Comparison of ENCODE assay signal across 17 cellular contexts in genomic region chr7:33757050-33757449, GRCh38.
A peak's percentile ranks its signal among the peaks of the same experiment; 100 is the strongest.
DNase-seq lines count a peak whose midpoint lies in the region; ATAC-seq and TF ChIP-seq lines count a peak whose summit lies in the region.
"Had no signal": no experiment of that assay in that cellular context is flagged by ENCODE, and none has a peak within 500 bp of the region (broad histone marks: within the 10 kb centered on the region; RNA-seq: fewer than 3 reads in every experiment).

No MANE protein-coding gene starts in this region.

- no peaks in the 10 kb centered on the region for H4K20me1 ChIP-seq in GM23248 (ENCODE audit: insufficient read depth)

- DNase-seq in GM23248 (peak; percentile 91), adipocyte (ENCODE audit: low read depth) (no peak), left kidney (ENCODE audit: low read depth, low spot score) (peak; percentile 40), type B pancreatic cell (ENCODE audit: extremely low spot score, unreplicated experiment) (no peak), activated gamma-delta T cell (lab: John Stamatoyannopoulos, UW) (no peak)
- DNase-seq: activated T-cell treated with anti-CD3 and anti-CD28 coated beads for 4 hours, DMS153 had no signal

- in situ Hi-C loops in GM23248 (cut with MboI), result loop anchor here (10.0 kb wide), 1 partner anchor 148 kb away; the partner anchor contains the start of gene BMPER

- no peaks in the 10 kb centered on the region for H3K79me2 ChIP-seq in GM23248 (ENCODE audit: insufficient read depth)

- H2AFZ ChIP-seq in GM23248, result no peak overlapping the region

- H3F3A ChIP-seq in GM23248 (ENCODE audit: insufficient read depth), result peaks cover 11% of the 10 kb centered on the region

- H3K27me3 ChIP-seq in GM23248 (replicated peaks; ENCODE audit: insufficient read depth), result no peaks in the 10 kb centered on the region
- H3K27me3 ChIP-seq in adipocyte (replicated peaks; ENCODE audit: control insufficient read depth, insufficient read depth, low read length), result no peaks in the 10 kb centered on the region
- H3K27me3 ChIP-seq: breast epithelium, heart right ventricle had no signal

- peaks cover 49% of the 10 kb centered on the region for H3K27me3 Mint-ChIP-seq in type B pancreatic cell

- peaks cover 4% of the 10 kb centered on the region for H3K9me3 Mint-ChIP-seq in type B pancreatic cell
- H3K9me3 Mint-ChIP-seq: activated naive CD4-positive, alpha-beta T cell treated with anti-CD3 and anti-CD28 coated beads, Interleukin-2, amount 50 U/mL, for 72 hours; nephron; T-cell had no signal

- H3K4me3 Mint-ChIP-seq in type B pancreatic cell, result peak overlapping the region; percentile 23
- H3K4me3 Mint-ChIP-seq: immature natural killer cell, nephron, T-cell had no signal

- TF ChIP-seq CTCF in type B pancreatic cell (conservative IDR thresholded peaks at IDR 0.05), result no peak

- peak overlapping the region; percentile 60 for H3K4me2 ChIP-seq in GM23248 (ENCODE audit: unreplicated experiment)

- no peaks in the 10 kb centered on the region for H3K36me3 ChIP-seq in GM23248 (ENCODE audit: low read depth)
- H3K36me3 ChIP-seq in adipocyte (ENCODE audit: control insufficient read depth, insufficient read depth, low read length, severe bottlenecking), result no peaks in the 10 kb centered on the region
- H3K36me3 ChIP-seq: breast epithelium, heart right ventricle, prostate gland had no signal

- H3K9me3 ChIP-seq in GM23248 (ENCODE audit: low read depth) (no peaks in the 10 kb centered on the region), adipocyte (ENCODE audit: control insufficient read depth, low read length) (no peaks in the 10 kb centered on the region)
- H3K9me3 ChIP-seq: breast epithelium, heart right ventricle, prostate gland had no signal

- H3K4me3 ChIP-seq in GM23248 (no peak overlapping the region), adipocyte (ENCODE audit: low read length) (no peak overlapping the region)
- H3K4me3 ChIP-seq: breast epithelium, heart right ventricle, prostate gland had no signal

- peak overlapping the region; percentile 67 for H3K27ac Mint-ChIP-seq in type B pancreatic cell
- H3K27ac Mint-ChIP-seq: activated naive CD4-positive, alpha-beta T cell treated with anti-CD3 and anti-CD28 coated beads, Interleukin-2, amount 50 U/mL, for 72 hours; immature natural killer cell; nephron; T-cell had no signal

- H3K36me3 Mint-ChIP-seq in type B pancreatic cell, result peaks cover 4% of the 10 kb centered on the region
- H3K36me3 Mint-ChIP-seq: activated naive CD4-positive, alpha-beta T cell treated with anti-CD3 and anti-CD28 coated beads, Interleukin-2, amount 50 U/mL, for 72 hours; immature natural killer cell; T-cell had no signal

- H3K4me1 ChIP-seq in GM23248 (ENCODE audit: insufficient read depth) (peaks cover 27% of the 10 kb centered on the region), adipocyte (ENCODE audit: control insufficient read depth, insufficient read depth, low read length) (peaks cover 50% of the 10 kb centered on the region)
- H3K4me1 ChIP-seq: breast epithelium, prostate gland had no signal

- peak overlapping the region; percentile 77 for H3K27ac ChIP-seq in GM23248
- H3K27ac ChIP-seq: breast epithelium, C4-2B, heart right ventricle, prostate gland had no signal

- no peaks in the 10 kb centered on the region for H3K9me2 ChIP-seq in GM23248 (ENCODE audit: insufficient read depth)

- no peak for ATAC-seq in HG02852 (IDR thresholded peaks at IDR 0.05; ENCODE audit: unreplicated experiment)
- no peak for ATAC-seq in GM18868 (IDR thresholded peaks at IDR 0.05; ENCODE audit: unreplicated experiment)
- ATAC-seq: activated naive CD4-positive, alpha-beta T cell treated with anti-CD3 and anti-CD28 coated beads, Interleukin-2, amount 50 U/mL, for 72 hours; T-cell had no signal

- H3K4me1 Mint-ChIP-seq in type B pancreatic cell (ENCODE audit: unreplicated experiment), result peaks cover 22% of the 10 kb centered on the region
- H3K4me1 Mint-ChIP-seq: T-cell had no signal

- peak overlapping the region; percentile 48; the same call in 1 of the 2 replicates for H3K9ac ChIP-seq in GM23248
- H3K9ac ChIP-seq in adipocyte (ENCODE audit: low read length), result peak overlapping the region; percentile 41

- 13 to 18% methylated on average over 7 of the region's 7 CpGs for WGBS in GM23248 (ENCODE audit: low coverage in 1 of 2, low lambda C conversion rate in 2 of 2, missing lambda C conversion rate in 2 of 2), 2 experiments

Comparison
In these comparisons a context has a peak if more than half of its experiments do, and no peak if none do; other contexts are left out.
1. DNase-seq: peak in GM23248 (single experiment) and left kidney (single experiment); none in adipocyte (single experiment), type B pancreatic cell (single experiment) and activated gamma-delta T cell (single experiment).